ENCODE assay signal across 8 cellular contexts in genomic region chr22:32244547-32244946, GRCh38. TPM values are rescaled to one million over a fixed set of nuclear protein-coding genes. Genes with fewer than 3 reads are reported as not detected.
"Had no signal": no experiment of that assay in that cellular context is flagged by ENCODE, and none has a peak within 500 bp of the region (broad histone marks: within the 10 kb centered on the region; RNA-seq: fewer than 3 reads in every experiment).

No MANE protein-coding gene starts in this region.

- DNase-seq: GDM1, GF-D8 had no signal

- FAIRE-seq: G401.6, GM12878, GM12891, GM12892, GM18507, GM19239 had no signal

- H3K4me3 ChIP-seq: GM12878 had no signal

RNA-seq across cellular contexts. Expression of gene SLC5A4, which starts 10.6 kb away (rescaled TPM):
- total RNA-seq: GM12878 had no signal
- polyA plus RNA-seq: GM12878 had no signal

RNA-seq across cellular contexts. Expression of gene RFPL2, which starts 39.7 kb away (rescaled TPM):
- total RNA-seq: GM12878 had no signal
- polyA plus RNA-seq: GM12878 had no signal
